8 cellular contexts compared by ENCODE assay signal in the genomic region with DNA sequence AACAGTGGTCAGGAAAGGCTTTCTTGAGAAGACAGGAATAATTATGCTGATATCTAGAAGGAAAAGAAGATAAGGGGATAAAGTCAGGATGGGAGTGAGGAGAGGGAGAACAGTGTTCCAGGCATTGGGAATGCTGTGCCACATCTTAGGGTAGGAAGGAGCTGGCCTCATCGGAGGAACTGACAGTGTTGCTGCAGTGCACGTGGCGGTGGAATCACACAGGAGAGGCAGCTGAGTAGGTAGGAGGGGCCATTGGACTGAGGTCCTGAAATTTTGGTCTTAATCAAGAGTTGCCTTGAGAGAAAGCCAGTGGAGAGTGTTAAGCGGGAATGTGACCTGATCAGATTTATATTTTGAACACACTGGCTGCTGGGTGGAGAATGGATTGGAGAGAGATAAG. TPM values are rescaled to one million over a fixed set of nuclear protein-coding genes. Genes with fewer than 3 reads are reported as not detected.
DNase-seq lines count a peak whose midpoint lies in the region; ATAC-seq, FAIRE-seq and TF ChIP-seq lines count a peak whose summit lies in the region.
"Not testable (repeated sequence)": the region's sequence is repeated elsewhere in the genome, so short reads cannot be mapped to it uniquely, and the experiment has no call there.

No MANE protein-coding gene starts in this region.

- not testable (repeated sequence) for H3K27me3 ChIP-seq in BLaER1; left ventricle myocardium inferior (ENCODE audit: low read depth); thyroid gland

- H4K20me1 ChIP-seq in BLaER1, result peaks cover 46% of the 10 kb centered on the region

- H3K4me3 ChIP-seq in BLaER1; left ventricle myocardium inferior; thyroid gland (replicated peaks in 1 of 3): not testable (repeated sequence)

- H3K4me1 ChIP-seq in BLaER1, result peaks cover 47% of the 10 kb centered on the region
- peaks cover 34% of the 10 kb centered on the region for H3K4me1 ChIP-seq in left ventricle myocardium inferior
- peaks cover 27 to 39% of the 10 kb centered on the region in 2 donors for H3K4me1 ChIP-seq in thyroid gland

- CTCF ChIA-PET in activated CD4-positive, alpha-beta memory T cell treated with anti-CD3 and anti-CD28 coated beads, Interleukin-2, amount 10 ng/mL, durations not matched to agents 7 days and 5 days (lab: Charles Lee), result not testable (repeated sequence)

- TF ChIP-seq CTCF in left ventricle myocardium inferior (IDR thresholded peaks at IDR 0.05; ENCODE audit: borderline replicate concordance); thyroid gland (IDR thresholded peaks at IDR 0.05): not testable (repeated sequence)

- H3K9me3 ChIP-seq in BLaER1; left ventricle myocardium inferior (replicated peaks); thyroid gland: not testable (repeated sequence)

- not testable (repeated sequence) for H3K4me3 Mint-ChIP-seq in activated CD4-positive, alpha-beta memory T cell treated with anti-CD3 and anti-CD28 coated beads, Interleukin-2, amount 10 ng/mL, durations not matched to agents 7 days and 5 days; activated naive CD8-positive, alpha-beta T cell; dendritic cell treated with granulocyte-macrophage colony-stimulating factor and Interleukin-4, amounts not matched to agents 40 ng/mL and 50 ng/mL, for 4 days
- H3K4me3 Mint-ChIP-seq in natural killer cell treated with Interleukin-12 subunit alpha and Interleukin-12 subunit beta and Interleukin-15 and Interleukin-18, amount 100 ng/mL, for 72 hours, result peak overlapping the region; percentile 47

- ATAC-seq in natural killer cell treated with Interleukin-12 subunit alpha and Interleukin-12 subunit beta and Interleukin-15 and Interleukin-18, amount 100 ng/mL, for 72 hours, result not testable (repeated sequence)

- DNase-seq in HTR-8/SVneo (ENCODE audit: insufficient read length, low spot score); activated CD4-positive, alpha-beta memory T cell treated with anti-CD3 and anti-CD28 coated beads, Interleukin-2, amount 10 ng/mL, durations not matched to agents 7 days and 5 days; left ventricle myocardium inferior; natural killer cell treated with Interleukin-12 subunit alpha and Interleukin-12 subunit beta and Interleukin-15 and Interleukin-18, amount 100 ng/mL, for 72 hours (ENCODE audit: low spot score): not testable (repeated sequence)
- DNase-seq in thyroid gland, result peak in 1 of 2 donors; percentile 28

- not testable (repeated sequence) for TF ChIP-seq POLR2A in thyroid gland (IDR thresholded peaks at IDR 0.05)

- peak; percentile 51 for FAIRE-seq in HTR-8/SVneo (lab: Jason Lieb, UNC)

- H3K4me1 Mint-ChIP-seq in activated CD4-positive, alpha-beta memory T cell treated with anti-CD3 and anti-CD28 coated beads, Interleukin-2, amount 10 ng/mL, durations not matched to agents 7 days and 5 days, result peaks cover 49% of the 10 kb centered on the region
- peaks cover 53% of the 10 kb centered on the region for H3K4me1 Mint-ChIP-seq in activated naive CD8-positive, alpha-beta T cell (ENCODE audit: low read depth)
- peaks cover 48% of the 10 kb centered on the region for H3K4me1 Mint-ChIP-seq in dendritic cell treated with granulocyte-macrophage colony-stimulating factor and Interleukin-4, amounts not matched to agents 40 ng/mL and 50 ng/mL, for 4 days (ENCODE audit: low read depth)
- peaks cover 48 to 50% of the 10 kb centered on the region in 2 donors for H3K4me1 Mint-ChIP-seq in natural killer cell treated with Interleukin-12 subunit alpha and Interleukin-12 subunit beta and Interleukin-15 and Interleukin-18, amount 100 ng/mL, for 72 hours (ENCODE audit: low read depth in 2 of 2)

- peak overlapping the region; percentile 48 for H3K4me2 ChIP-seq in BLaER1

- intact Hi-C loops in dendritic cell treated with granulocyte-macrophage colony-stimulating factor and Interleukin-4, amounts not matched to agents 40 ng/mL and 50 ng/mL, for 4 days (cut with micrococcal nuclease); left ventricle myocardium inferior (cut with micrococcal nuclease); thyroid gland (cut with DNase I): not testable (repeated sequence)

- not testable (repeated sequence) for H3K9ac ChIP-seq in BLaER1

- 53 to 58% methylated on average over 4 of the region's 4 CpGs for WGBS in thyroid gland, 2 donors

- peaks cover 55% of the 10 kb centered on the region for H3K36me3 Mint-ChIP-seq in activated CD4-positive, alpha-beta memory T cell treated with anti-CD3 and anti-CD28 coated beads, Interleukin-2, amount 10 ng/mL, durations not matched to agents 7 days and 5 days (ENCODE audit: low read depth)
- H3K36me3 Mint-ChIP-seq in activated naive CD8-positive, alpha-beta T cell, result peaks cover 28% of the 10 kb centered on the region
- peaks cover 46% of the 10 kb centered on the region for H3K36me3 Mint-ChIP-seq in dendritic cell treated with granulocyte-macrophage colony-stimulating factor and Interleukin-4, amounts not matched to agents 40 ng/mL and 50 ng/mL, for 4 days (ENCODE audit: low read depth)
- peaks cover 24% of the 10 kb centered on the region for H3K36me3 Mint-ChIP-seq in natural killer cell treated with Interleukin-12 subunit alpha and Interleukin-12 subunit beta and Interleukin-15 and Interleukin-18, amount 100 ng/mL, for 72 hours

- peaks cover 59% of the 10 kb centered on the region for H3K36me3 ChIP-seq in BLaER1
- H3K36me3 ChIP-seq in left ventricle myocardium inferior, thyroid gland: not testable (repeated sequence)

- POLR2A ChIA-PET in activated CD4-positive, alpha-beta memory T cell treated with anti-CD3 and anti-CD28 coated beads, Interleukin-2, amount 10 ng/mL, durations not matched to agents 7 days and 5 days (lab: Charles Lee), result not testable (repeated sequence)

- H3K9me3 Mint-ChIP-seq in activated CD4-positive, alpha-beta memory T cell treated with anti-CD3 and anti-CD28 coated beads, Interleukin-2, amount 10 ng/mL, durations not matched to agents 7 days and 5 days; activated naive CD8-positive, alpha-beta T cell (ENCODE audit: low read depth); dendritic cell treated with granulocyte-macrophage colony-stimulating factor and Interleukin-4, amounts not matched to agents 40 ng/mL and 50 ng/mL, for 4 days; natural killer cell treated with Interleukin-12 subunit alpha and Interleukin-12 subunit beta and Interleukin-15 and Interleukin-18, amount 100 ng/mL, for 72 hours: not testable (repeated sequence)

- not testable (repeated sequence) for H3K27ac ChIP-seq in BLaER1
- H3K27ac ChIP-seq in left ventricle myocardium inferior (replicated peaks) (peak overlapping the region; percentile 75), thyroid gland (peak overlapping the region; percentile 19 to 73 (median 55))

- peak overlapping the region; percentile 1 for H3K27ac Mint-ChIP-seq in activated CD4-positive, alpha-beta memory T cell treated with anti-CD3 and anti-CD28 coated beads, Interleukin-2, amount 10 ng/mL, durations not matched to agents 7 days and 5 days
- peak overlapping the region; percentile 68 for H3K27ac Mint-ChIP-seq in activated naive CD8-positive, alpha-beta T cell
- H3K27ac Mint-ChIP-seq in dendritic cell treated with granulocyte-macrophage colony-stimulating factor and Interleukin-4, amounts not matched to agents 40 ng/mL and 50 ng/mL, for 4 days, result peak overlapping the region; percentile 18
- H3K27ac Mint-ChIP-seq in natural killer cell treated with Interleukin-12 subunit alpha and Interleukin-12 subunit beta and Interleukin-15 and Interleukin-18, amount 100 ng/mL, for 72 hours, result peak overlapping the region; percentile 93 to 96

- not testable (repeated sequence) for H3K27me3 Mint-ChIP-seq in activated CD4-positive, alpha-beta memory T cell treated with anti-CD3 and anti-CD28 coated beads, Interleukin-2, amount 10 ng/mL, durations not matched to agents 7 days and 5 days; activated naive CD8-positive, alpha-beta T cell; dendritic cell treated with granulocyte-macrophage colony-stimulating factor and Interleukin-4, amounts not matched to agents 40 ng/mL and 50 ng/mL, for 4 days; natural killer cell treated with Interleukin-12 subunit alpha and Interleukin-12 subunit beta and Interleukin-15 and Interleukin-18, amount 100 ng/mL, for 72 hours

RNA-seq across cellular contexts. Expression of gene KLHL2, which starts 13.9 kb away (rescaled TPM):
- total RNA-seq in activated CD4-positive, alpha-beta memory T cell treated with anti-CD3 and anti-CD28 coated beads, Interleukin-2, amount 10 ng/mL, durations not matched to agents 7 days and 5 days, result 10 to 100 TPM; 27.4 to 28.6 TPM
- total RNA-seq in left ventricle myocardium inferior, result 8.4 TPM
- 10 to 100 TPM; 53.7 to 80.1 TPM for total RNA-seq in natural killer cell treated with Interleukin-12 subunit alpha and Interleukin-12 subunit beta and Interleukin-15 and Interleukin-18, amount 100 ng/mL, for 72 hours
- total RNA-seq in thyroid gland, result 10 to 100 TPM; 30.9 to 45.2 (median 35.8) TPM

Comparison
In these comparisons a context has a peak if more than half of its experiments do, and no peak if none do; other contexts are left out.
1. H3K27ac Mint-ChIP-seq: peak in every context shown above with its lines; median percentile 94 in natural killer cell treated with Interleukin-12 subunit alpha and Interleukin-12 subunit beta and Interleukin-15 and Interleukin-18, amount 100 ng/mL, for 72 hours; 68 in activated naive CD8-positive, alpha-beta T cell; 18 in dendritic cell treated with granulocyte-macrophage colony-stimulating factor and Interleukin-4, amounts not matched to agents 40 ng/mL and 50 ng/mL, for 4 days; 1 in activated CD4-positive, alpha-beta memory T cell treated with anti-CD3 and anti-CD28 coated beads, Interleukin-2, amount 10 ng/mL, durations not matched to agents 7 days and 5 days.